ENCODE assay signal across 8 cellular contexts in genomic region chr5:54009828-54010227, GRCh38.
"Had no signal": no experiment of that assay in that cellular context is flagged by ENCODE, and none has a peak within 500 bp of the region (broad histone marks: within the 10 kb centered on the region; RNA-seq: fewer than 3 reads in every experiment).

No MANE protein-coding gene starts in this region.

- H3K4me1 ChIP-seq: transverse colon, uterus had no signal

- H3K27ac ChIP-seq: dorsolateral prefrontal cortex, suprapubic skin, transverse colon, uterus had no signal

- H3K27me3 ChIP-seq: dorsolateral prefrontal cortex, suprapubic skin, transverse colon, uterus had no signal

- DNase-seq: activated CD4-positive, alpha-beta T cell treated with anti-CD3 and anti-CD28 coated beads for 36 hours; activated CD4-positive, alpha-beta T cell treated with anti-CD3 and anti-CD28 coated beads, Interleukin-2, amount 50 U/mL, for 48 hours; dorsolateral prefrontal cortex; mesenchymal stem cell; stimulated activated CD4-positive, alpha-beta T cell treated with anti-CD3 and anti-CD28 coated beads, Interleukin-2, amount 100 ng/mL, for 24 hours; transverse colon; uterus had no signal

- H3K36me3 ChIP-seq: suprapubic skin, transverse colon, uterus had no signal

- H3K9me3 ChIP-seq: suprapubic skin had no signal

- H3K4me3 ChIP-seq: dorsolateral prefrontal cortex, suprapubic skin, transverse colon, uterus had no signal
